ENCODE assay signal across 21 cellular contexts in genomic region chr6:117627533-117627932, GRCh38.
"Had no signal": no experiment of that assay in that cellular context is flagged by ENCODE, and none has a peak within 500 bp of the region (broad histone marks: within the 10 kb centered on the region; RNA-seq: fewer than 3 reads in every experiment).

No MANE protein-coding gene starts in this region.

- ATAC-seq: effector memory CD8-positive, alpha-beta T cell; foreskin keratinocyte; gastroesophageal sphincter; heart left ventricle; left cardiac atrium; left lung; left ventricle myocardium superior; lower lobe of right lung; naive thymus-derived CD4-positive, alpha-beta T cell; natural killer cell had no signal

- DNase-seq: colonic mucosa; cortex of kidney; effector CD8-positive, alpha-beta T cell; effector memory CD8-positive, alpha-beta T cell; foreskin keratinocyte; heart left ventricle; hypothalamus; immature natural killer cell; islet precursor cell; left cardiac atrium; left lung; left ventricle myocardium superior; lower lobe of right lung; mesenchymal stem cell; midbrain; naive thymus-derived CD4-positive, alpha-beta T cell; natural killer cell had no signal

- H3K27me3 ChIP-seq: colonic mucosa, esophagus muscularis mucosa, foreskin keratinocyte, gastroesophageal sphincter, heart left ventricle, hepatocyte, left lung had no signal

- H3K4me2 ChIP-seq: hepatocyte had no signal

- H3K4me3 ChIP-seq: colonic mucosa, esophagus muscularis mucosa, gastroesophageal sphincter, heart left ventricle, hepatocyte, left lung, lower lobe of right lung had no signal

- FAIRE-seq: endothelial cell of umbilical vein had no signal

- H3K79me2 ChIP-seq: hepatocyte had no signal

- H3K4me1 ChIP-seq: colonic mucosa, esophagus muscularis mucosa, foreskin keratinocyte, gastroesophageal sphincter, heart left ventricle, left lung, lower lobe of right lung had no signal

- H3K27ac ChIP-seq: colonic mucosa, esophagus muscularis mucosa, foreskin keratinocyte, gastroesophageal sphincter, heart left ventricle, hepatocyte, left lung, lower lobe of right lung had no signal

- H3K36me3 ChIP-seq: colonic mucosa, esophagus muscularis mucosa, gastroesophageal sphincter, heart left ventricle, left lung, lower lobe of right lung had no signal
